In the genomic region with DNA sequence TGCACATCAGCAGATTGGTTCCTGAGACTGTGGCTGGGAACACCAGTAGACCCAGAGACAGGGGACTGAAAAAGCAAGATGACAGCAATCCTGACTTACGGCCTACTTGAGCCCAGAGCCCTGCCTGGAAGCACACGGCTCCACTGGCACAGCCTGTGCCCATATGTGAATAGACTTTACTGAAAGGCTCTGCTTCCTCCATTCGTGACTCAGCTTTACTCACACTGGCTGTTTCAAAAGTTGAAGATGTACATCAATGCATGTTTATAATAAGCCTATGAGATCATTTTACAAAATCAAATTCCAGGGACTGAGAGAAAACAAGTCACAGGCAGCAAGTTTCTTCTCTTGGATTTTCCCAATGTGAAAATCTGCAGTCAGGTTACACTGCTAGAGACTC, we compare ENCODE assay signal across 14 cellular contexts.
DNase-seq lines count a peak whose midpoint lies in the region; TF ChIP-seq lines count a peak whose summit lies in the region.
"Had no signal": no experiment of that assay in that cellular context is flagged by ENCODE, and none has a peak within 500 bp of the region (broad histone marks: within the 10 kb centered on the region; RNA-seq: fewer than 3 reads in every experiment).

No MANE protein-coding gene starts in this region.

- TF ChIP-seq CTCF in AG09319 (IDR thresholded peaks at IDR 0.05; ENCODE audit: low read depth, low read length) (no peak), osteoblast (IDR thresholded peaks at IDR 0.05; ENCODE audit: extremely low read depth, low read depth, low read length) (no peak), OCI-LY7 (conservative IDR thresholded peaks at IDR 0.05; ENCODE audit: low read length) (no peak)

- intact Hi-C loops in OCI-LY7 (cut with micrococcal nuclease; ENCODE audit: unreplicated experiment) = no loop called here

- peak overlapping the region; percentile 91 for H3K27ac ChIP-seq in osteoblast (ENCODE audit: low read depth, low read length)
- no peak overlapping the region for H3K27ac ChIP-seq in OCI-LY7 (ENCODE audit: low read depth, low read length, poor library complexity, severe bottlenecking)
- H3K27ac ChIP-seq: C4-2B had no signal

- no peaks in the 10 kb centered on the region for H4K20me1 ChIP-seq in osteoblast (ENCODE audit: insufficient read depth, low read length)
- H4K20me1 ChIP-seq in OCI-LY7 (ENCODE audit: insufficient read depth, low read length) = no peaks in the 10 kb centered on the region

- H3K36me3 ChIP-seq in osteoblast (ENCODE audit: insufficient read depth, low read length) (no peaks in the 10 kb centered on the region), OCI-LY7 (ENCODE audit: insufficient read depth, low read length) (no peaks in the 10 kb centered on the region)

- peak overlapping the region; percentile 52 for H3K4me2 ChIP-seq in osteoblast (ENCODE audit: insufficient read depth, low read length)
- H3K4me2 ChIP-seq in OCI-LY7 (ENCODE audit: low read length) = no peak overlapping the region

- CTCF ChIA-PET in OCI-LY7 (lab: Charles Lee; ENCODE audit: unreplicated experiment) = no interaction called here

- H3K4me1 ChIP-seq in osteoblast (ENCODE audit: insufficient read depth, low read length) (peaks cover 41% of the 10 kb centered on the region), OCI-LY7 (ENCODE audit: insufficient read depth, low read length, poor library complexity, severe bottlenecking) (no peaks in the 10 kb centered on the region)

- DNase-seq in AG09319 (ENCODE audit: extremely low read depth, low read depth) (peak; percentile 78), RPMI7951 (ENCODE audit: low read depth) (peak; percentile 87), fibroblast of gingiva (ENCODE audit: low read depth) (peak; percentile 95), osteoblast (ENCODE audit: insufficient read length, low spot score, missing footprints) (peak; percentile 92), OCI-LY7 (ENCODE audit: low spot score) (no peak), DMS 273 (lab: John Stamatoyannopoulos, UW; ENCODE audit: unreplicated experiment) (no peak), DMS79 (lab: John Stamatoyannopoulos, UW) (no peak)
- DNase-seq in stimulated activated CD4-positive, alpha-beta T cell treated with anti-CD3 and anti-CD28 coated beads, Interleukin-1b, Interleukin-23, amount 100 ng/mL, for 48 hours = no peak
- DNase-seq: activated T-cell treated with anti-CD3 and anti-CD28 coated beads, Interleukin-2, amount 50 U/mL, for 4 hours; left colon; right cardiac atrium; T-helper 9 cell had no signal

- no peaks in the 10 kb centered on the region for H3K9me3 ChIP-seq in osteoblast (ENCODE audit: low read depth, low read length)
- H3K9me3 ChIP-seq in OCI-LY7 (ENCODE audit: low read length) = no peaks in the 10 kb centered on the region

- H2AFZ ChIP-seq in osteoblast (ENCODE audit: low read length) (peak overlapping the region; percentile 32), OCI-LY7 (ENCODE audit: low read length) (no peak overlapping the region)

- H3K9me2 ChIP-seq in OCI-LY7 (ENCODE audit: insufficient read depth, low read length) = no peaks in the 10 kb centered on the region

- no peaks in the 10 kb centered on the region for H3K79me2 ChIP-seq in osteoblast (ENCODE audit: insufficient read depth, low read length)
- no peaks in the 10 kb centered on the region for H3K79me2 ChIP-seq in OCI-LY7 (ENCODE audit: insufficient read depth, low read depth, low read length)

- no peaks in the 10 kb centered on the region for H3K27me3 ChIP-seq in osteoblast (ENCODE audit: insufficient read depth, low read length)

- POLR2A ChIA-PET in OCI-LY7 (lab: Charles Lee) = no interaction called here

- H3K4me3 ChIP-seq in osteoblast (ENCODE audit: insufficient read depth, low read length) = no peak overlapping the region
- H3K4me3 ChIP-seq in OCI-LY7 (ENCODE audit: low read depth, low read length, poor library complexity, severe bottlenecking) = no peak overlapping the region
- H3K4me3 ChIP-seq: GM12878 had no signal

- BruUV-seq in OCI-LY7 (replicated peaks; lab: Mats Ljungman, UMichigan) = no TSS peak

Comparison
In these comparisons a context has a peak if more than half of its experiments do, and no peak if none do; other contexts are left out.
1. DNase-seq: peak in AG09319 (single experiment), RPMI7951 (single experiment), fibroblast of gingiva (single experiment) and osteoblast (single experiment); none in OCI-LY7 (single experiment), stimulated activated CD4-positive, alpha-beta T cell treated with anti-CD3 and anti-CD28 coated beads, Interleukin-1b, Interleukin-23, amount 100 ng/mL, for 48 hours (single experiment), DMS 273 (single experiment) and DMS79 (single experiment).